In genomic region chr16:50311134-50311528, GRCh38 we compare ENCODE assay signal across 22 cellular contexts. TPM values are rescaled to one million over a fixed set of nuclear protein-coding genes. Genes with fewer than 3 reads are reported as not detected.
DNase-seq lines count a peak whose midpoint lies in the region; ATAC-seq and TF ChIP-seq lines count a peak whose summit lies in the region.
"Had no signal": no experiment of that assay in that cellular context is flagged by ENCODE, and none has a peak within 500 bp of the region (broad histone marks: within the 10 kb centered on the region; RNA-seq: fewer than 3 reads in every experiment).

No MANE protein-coding gene starts in this region.

- peak overlapping the region; percentile 84 for H3K27ac Mint-ChIP-seq in activated T-cell treated with anti-CD3 and anti-CD28 coated beads, Interleukin-2, amount 50 U/mL, for 24 hours
- no peak overlapping the region for H3K27ac Mint-ChIP-seq in activated T-cell treated with anti-CD3 and anti-CD28 coated beads, Interleukin-2, amount 50 U/mL, for 72 hours
- H3K27ac Mint-ChIP-seq in naive thymus-derived CD8-positive, alpha-beta T cell = peak overlapping the region in 7 of 10 donors; percentile 9 to 83 (median 59)
- no peak overlapping the region for H3K27ac Mint-ChIP-seq in nephron progenitor cell

- ATAC-seq in activated T-cell treated with anti-CD3 and anti-CD28 coated beads, Interleukin-2, amount 50 U/mL, for 72 hours (replicated peaks in 1 of 2) = no peak
- ATAC-seq in DND-41 (ENCODE audit: insufficient read depth, low read depth) = peak; percentile 12; the same call in 1 of the 3 replicates
- ATAC-seq in naive thymus-derived CD8-positive, alpha-beta T cell = no peak
- no peak for ATAC-seq in HG03457 (IDR thresholded peaks at IDR 0.05; ENCODE audit: unreplicated experiment)
- ATAC-seq: K562, T-cell had no signal

- peaks cover 83% of the 10 kb centered on the region for H3K36me3 Mint-ChIP-seq in activated T-cell treated with anti-CD3 and anti-CD28 coated beads, Interleukin-2, amount 50 U/mL, for 24 hours (ENCODE audit: low read depth)
- peaks cover 4 to 8% of the 10 kb centered on the region in 2 donors for H3K36me3 Mint-ChIP-seq in activated T-cell treated with anti-CD3 and anti-CD28 coated beads, Interleukin-2, amount 50 U/mL, for 72 hours (ENCODE audit: insufficient read depth in 2 of 2)
- H3K36me3 Mint-ChIP-seq in naive thymus-derived CD8-positive, alpha-beta T cell = peaks cover 0 to 73% (median 8%) of the 10 kb centered on the region in 3 donors
- H3K36me3 Mint-ChIP-seq in nephron progenitor cell (ENCODE audit: low read depth) = peaks cover 17% of the 10 kb centered on the region

- H3K4me3 Mint-ChIP-seq in activated T-cell treated with anti-CD3 and anti-CD28 coated beads, Interleukin-2, amount 50 U/mL, for 24 hours = no peak overlapping the region
- no peak overlapping the region for H3K4me3 Mint-ChIP-seq in activated T-cell treated with anti-CD3 and anti-CD28 coated beads, Interleukin-2, amount 50 U/mL, for 72 hours
- no peak overlapping the region for H3K4me3 Mint-ChIP-seq in naive thymus-derived CD8-positive, alpha-beta T cell
- H3K4me3 Mint-ChIP-seq in nephron progenitor cell = no peak overlapping the region
- H3K4me3 Mint-ChIP-seq: activated T-helper 1 cell treated with anti-CD3 and anti-CD28 coated beads, Interleukin-12 subunit alpha, Interleukin-12 subunit beta, Interleukin-2, Interleukin-4 antibody, amounts not matched to agents 30 ng/mL and 10 ng/mL and 1 ng/mL, durations not matched to agents 14 hours and 24 hours and 36 hours; T-cell had no signal

- H4K20me1 ChIP-seq in DND-41 (ENCODE audit: insufficient read depth, low read length) = peaks cover 7% of the 10 kb centered on the region; the same call in 1 of the 2 replicates

- H3K4me1 Mint-ChIP-seq in activated T-cell treated with anti-CD3 and anti-CD28 coated beads, Interleukin-2, amount 50 U/mL, for 24 hours (ENCODE audit: low read depth) = peaks cover 25% of the 10 kb centered on the region
- peaks cover 21% of the 10 kb centered on the region for H3K4me1 Mint-ChIP-seq in activated T-cell treated with anti-CD3 and anti-CD28 coated beads, Interleukin-2, amount 50 U/mL, for 72 hours (ENCODE audit: low read depth)
- peaks cover 18 to 28% (median 25%) of the 10 kb centered on the region in 4 donors for H3K4me1 Mint-ChIP-seq in naive thymus-derived CD8-positive, alpha-beta T cell
- H3K4me1 Mint-ChIP-seq in nephron progenitor cell = peaks cover 10% of the 10 kb centered on the region

- POLR2A ChIA-PET in naive thymus-derived CD8-positive, alpha-beta T cell (lab: Charles Lee) = interaction anchor here (0.5 to 2.3 kb wide), 3 partner anchors 36 to 70 kb away, joined by 3 to 9 read pairs (median 4); no protein-coding TSS in a partner anchor

- peaks cover 42% of the 10 kb centered on the region for H3K36me3 ChIP-seq in DND-41 (ENCODE audit: insufficient read depth, low read length)

- H2AFZ ChIP-seq in DND-41 (ENCODE audit: low read depth, low read length) = no peak overlapping the region

- H3K27me3 Mint-ChIP-seq in activated T-cell treated with anti-CD3 and anti-CD28 coated beads, Interleukin-2, amount 50 U/mL, for 24 hours = no peaks in the 10 kb centered on the region
- H3K27me3 Mint-ChIP-seq in activated T-cell treated with anti-CD3 and anti-CD28 coated beads, Interleukin-2, amount 50 U/mL, for 72 hours (ENCODE audit: low read depth) = no peaks in the 10 kb centered on the region
- no peaks in the 10 kb centered on the region for H3K27me3 Mint-ChIP-seq in naive thymus-derived CD8-positive, alpha-beta T cell
- no peaks in the 10 kb centered on the region for H3K27me3 Mint-ChIP-seq in nephron progenitor cell (ENCODE audit: low read depth, poor library complexity)
- H3K27me3 Mint-ChIP-seq: T-cell had no signal

- no peaks in the 10 kb centered on the region for H3K4me1 ChIP-seq in DND-41 (ENCODE audit: insufficient read depth, low read length)

- H3K4me2 ChIP-seq in DND-41 (ENCODE audit: insufficient read depth, low read length) = no peak overlapping the region

- no peak overlapping the region for H3K9ac ChIP-seq in DND-41 (ENCODE audit: low read depth, low read length)

- H3K79me2 ChIP-seq in DND-41 (ENCODE audit: insufficient read depth, low read length) = no peaks in the 10 kb centered on the region

- TF ChIP-seq CTCF in DND-41 (IDR thresholded peaks at IDR 0.05; ENCODE audit: borderline replicate concordance, extremely low read depth, low read length, poor library complexity, severe bottlenecking) (no peak), nephron progenitor cell (IDR thresholded peaks at IDR 0.05) (no peak)

- no peaks in the 10 kb centered on the region for H3K9me3 ChIP-seq in DND-41 (ENCODE audit: insufficient read depth, low read length, severe bottlenecking)
- H3K9me3 ChIP-seq: tibial nerve had no signal

- no peak overlapping the region for H3K27ac ChIP-seq in DND-41 (ENCODE audit: low read length)
- H3K27ac ChIP-seq: C4-2B, dorsolateral prefrontal cortex, tibial nerve had no signal

- peak; percentile 30 for DNase-seq in activated T-cell treated with anti-CD3 and anti-CD28 coated beads, Interleukin-2, amount 50 U/mL, for 24 hours
- no peak for DNase-seq in activated T-cell treated with anti-CD3 and anti-CD28 coated beads, Interleukin-2, amount 50 U/mL, for 72 hours
- DNase-seq in DND-41 (no peak), dedifferentiated amniotic fluid mesenchymal stem cell (ENCODE audit: extremely low spot score) (no peak), nephron progenitor cell (no peak)
- peak; percentile 54 for DNase-seq in activated CD8-positive, alpha-beta memory T cell treated with anti-CD3 and anti-CD28 coated beads, Interleukin-2, amount 50 U/mL, for 48 hours
- DNase-seq in naive thymus-derived CD8-positive, alpha-beta T cell = peak in 2 of 10 donors; percentile 5 to 59
- DNase-seq: amygdala; DMS 273 treated with DMSO at 0.1 percent for 48 hours; foreskin fibroblast; GDM1; NCI-H69; SHP77; stimulated activated CD4-positive, alpha-beta T cell treated with anti-CD3 and anti-CD28 coated beads, Interleukin-1b, Interleukin-23, amount 100 ng/mL, for 48 hours; stimulated activated naive CD4-positive, alpha-beta T cell had no signal

- no peaks in the 10 kb centered on the region for H3K9me3 Mint-ChIP-seq in activated T-cell treated with anti-CD3 and anti-CD28 coated beads, Interleukin-2, amount 50 U/mL, for 24 hours
- H3K9me3 Mint-ChIP-seq in activated T-cell treated with anti-CD3 and anti-CD28 coated beads, Interleukin-2, amount 50 U/mL, for 72 hours = no peaks in the 10 kb centered on the region
- no peaks in the 10 kb centered on the region for H3K9me3 Mint-ChIP-seq in naive thymus-derived CD8-positive, alpha-beta T cell
- no peaks in the 10 kb centered on the region for H3K9me3 Mint-ChIP-seq in nephron progenitor cell
- H3K9me3 Mint-ChIP-seq: activated T-helper 1 cell treated with anti-CD3 and anti-CD28 coated beads, Interleukin-12 subunit alpha, Interleukin-12 subunit beta, Interleukin-2, Interleukin-4 antibody, amounts not matched to agents 30 ng/mL and 10 ng/mL and 1 ng/mL, durations not matched to agents 14 hours and 24 hours and 36 hours; T-cell had no signal

- H3K27me3 ChIP-seq in DND-41 (ENCODE audit: insufficient read depth, low read length, poor library complexity) = no peaks in the 10 kb centered on the region
- H3K27me3 ChIP-seq: dorsolateral prefrontal cortex, tibial nerve had no signal

- no peak overlapping the region for H3K4me3 ChIP-seq in DND-41 (ENCODE audit: low read depth in 1 of 2, low read length in 2 of 2)
- H3K4me3 ChIP-seq: dorsolateral prefrontal cortex, K562, tibial nerve had no signal

RNA-seq across cellular contexts. Expression of gene ADCY7, which starts 44.8 kb away (rescaled TPM):
- 10 to 100 TPM; 67.5 to 97.1 TPM for total RNA-seq in activated T-cell treated with anti-CD3 and anti-CD28 coated beads, Interleukin-2, amount 50 U/mL, for 72 hours
- total RNA-seq in naive thymus-derived CD8-positive, alpha-beta T cell = 100 to 1,000 TPM; 133 to 135 TPM
- polyA plus RNA-seq in naive thymus-derived CD8-positive, alpha-beta T cell = 10 to 100 TPM; 60.1 to 72.8 (median 64.6) TPM

RNA-seq across cellular contexts. Expression of gene BRD7, which starts 57.7 kb away (rescaled TPM):
- total RNA-seq in activated T-cell treated with anti-CD3 and anti-CD28 coated beads, Interleukin-2, amount 50 U/mL, for 72 hours = 10 to 100 TPM; 74.8 to 84.2 TPM
- 10 to 100 TPM; 69.1 to 82.8 TPM for total RNA-seq in naive thymus-derived CD8-positive, alpha-beta T cell
- polyA plus RNA-seq in naive thymus-derived CD8-positive, alpha-beta T cell = 10 to 100 TPM; 42.5 to 62.6 (median 49.1) TPM

Comparison
In these comparisons a context has a peak if more than half of its experiments do, and no peak if none do; other contexts are left out.
1. DNase-seq: peak in activated T-cell treated with anti-CD3 and anti-CD28 coated beads, Interleukin-2, amount 50 U/mL, for 24 hours (single experiment) and activated CD8-positive, alpha-beta memory T cell treated with anti-CD3 and anti-CD28 coated beads, Interleukin-2, amount 50 U/mL, for 48 hours (single experiment); none in activated T-cell treated with anti-CD3 and anti-CD28 coated beads, Interleukin-2, amount 50 U/mL, for 72 hours (0 of 2), DND-41 (single experiment), dedifferentiated amniotic fluid mesenchymal stem cell (single experiment) and nephron progenitor cell (single experiment).
2. H3K27ac Mint-ChIP-seq: peak in activated T-cell treated with anti-CD3 and anti-CD28 coated beads, Interleukin-2, amount 50 U/mL, for 24 hours (single experiment) and naive thymus-derived CD8-positive, alpha-beta T cell (7 of 10); none in activated T-cell treated with anti-CD3 and anti-CD28 coated beads, Interleukin-2, amount 50 U/mL, for 72 hours (single experiment) and nephron progenitor cell (single experiment).